1 cellular context compared by ENCODE assay signal in the genomic region with DNA sequence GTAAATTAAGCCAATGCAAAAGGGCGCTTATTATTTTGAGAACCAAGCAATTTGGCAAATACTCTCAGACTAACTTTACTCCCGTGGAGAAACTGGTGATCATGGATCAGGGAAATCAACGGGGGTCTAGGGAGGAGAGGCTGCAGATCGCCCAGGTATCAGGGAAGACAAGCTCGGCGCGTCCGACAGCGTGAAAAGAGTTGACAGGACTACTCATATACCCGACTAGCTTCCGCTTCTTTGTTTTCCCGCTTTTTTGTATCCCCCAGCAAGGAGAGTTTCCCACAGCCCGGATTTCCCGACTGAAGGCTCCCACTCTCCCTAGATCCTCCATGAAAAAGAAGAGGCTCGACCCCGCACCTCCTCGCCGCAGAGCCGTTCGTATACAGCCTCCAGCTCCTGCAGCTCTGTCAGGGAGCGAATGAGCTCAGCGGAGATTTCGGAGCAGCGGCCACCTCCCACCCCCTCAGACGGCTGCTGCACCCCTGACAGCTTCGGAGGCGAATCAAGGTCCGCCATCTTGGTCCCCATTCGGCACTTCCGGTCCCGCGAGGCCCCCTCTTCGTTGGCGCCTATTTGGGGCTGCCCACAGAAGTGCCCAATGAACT.
TF ChIP-seq lines count a peak whose summit lies in the region.

Gene COG4 (minus strand): TSS at position 542 of the 608 bp plus-strand sequence. CDS start 11 bp downstream, at position 531.

TF ChIP-seq in SK-N-SH, 30 proteins besides CTCF, POLR2A, EP300 and RAD21 (continued from another document):
- TF ChIP-seq YY1 (IDR thresholded peaks at IDR 0.05; ENCODE audit: low read depth) (peak; percentile 93), RFX5 (IDR thresholded peaks at IDR 0.05; ENCODE audit: low read length) (no peak), POLR2AphosphoS5 (IDR thresholded peaks at IDR 0.05; ENCODE audit: low read depth, low read length) (peak; percentile 83; the same call in 1 of the 2 replicates), NFIC (IDR thresholded peaks at IDR 0.05; ENCODE audit: borderline replicate concordance) (no peak), TEAD4 (IDR thresholded peaks at IDR 0.05; ENCODE audit: borderline replicate concordance, insufficient read depth) (no peak; the same call in 1 of the 2 replicates), NRF1 (IDR thresholded peaks at IDR 0.05; ENCODE audit: low read depth, low read length) (no peak), RCOR1 (IDR thresholded peaks at IDR 0.05; ENCODE audit: low read length) (no peak), USF1 (IDR thresholded peaks at IDR 0.05; ENCODE audit: borderline replicate concordance, low read depth) (no peak), PBX3 (IDR thresholded peaks at IDR 0.05) (0 out of 2 replicates have a peak, but pooled peaks have one; percentile 25), EZH2phosphoT487 (IDR thresholded peaks at IDR 0.05; ENCODE audit: borderline replicate concordance, low read depth) (no peak), FOXM1 (IDR thresholded peaks at IDR 0.05; ENCODE audit: low read depth) (no peak; the same call in 1 of the 2 replicates), TCF12 (IDR thresholded peaks at IDR 0.05) (no peak; the same call in 1 of the 2 replicates), GABPA (IDR thresholded peaks at IDR 0.05; ENCODE audit: low read depth) (peak; percentile 80), ZBTB33 (IDR thresholded peaks at IDR 0.05; ENCODE audit: borderline replicate concordance, low read depth) (0 out of 2 replicates have a peak, but pooled peaks have one; percentile 22), MXI1 (IDR thresholded peaks at IDR 0.05; ENCODE audit: low read depth, low read length) (peak; percentile 7; the same call in 1 of the 2 replicates), TAF1 (IDR thresholded peaks at IDR 0.05; ENCODE audit: borderline replicate concordance, low read depth, low read length) (peak; percentile 59), SIN3A (IDR thresholded peaks at IDR 0.05; ENCODE audit: borderline replicate concordance, low read depth, low read length) (peak; percentile 14; the same call in 1 of the 2 replicates)
- TF ChIP-seq, protein P1, sequence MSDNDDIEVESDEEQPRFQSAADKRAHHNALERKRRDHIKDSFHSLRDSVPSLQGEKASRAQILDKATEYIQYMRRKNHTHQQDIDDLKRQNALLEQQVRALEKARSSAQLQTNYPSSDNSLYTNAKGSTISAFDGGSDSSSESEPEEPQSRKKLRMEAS (IDR thresholded peaks at IDR 0.05; ENCODE audit: low read depth): no peak
TF ChIP-seq in SK-N-SH: peak in this region for 10.
